In the genomic region with DNA sequence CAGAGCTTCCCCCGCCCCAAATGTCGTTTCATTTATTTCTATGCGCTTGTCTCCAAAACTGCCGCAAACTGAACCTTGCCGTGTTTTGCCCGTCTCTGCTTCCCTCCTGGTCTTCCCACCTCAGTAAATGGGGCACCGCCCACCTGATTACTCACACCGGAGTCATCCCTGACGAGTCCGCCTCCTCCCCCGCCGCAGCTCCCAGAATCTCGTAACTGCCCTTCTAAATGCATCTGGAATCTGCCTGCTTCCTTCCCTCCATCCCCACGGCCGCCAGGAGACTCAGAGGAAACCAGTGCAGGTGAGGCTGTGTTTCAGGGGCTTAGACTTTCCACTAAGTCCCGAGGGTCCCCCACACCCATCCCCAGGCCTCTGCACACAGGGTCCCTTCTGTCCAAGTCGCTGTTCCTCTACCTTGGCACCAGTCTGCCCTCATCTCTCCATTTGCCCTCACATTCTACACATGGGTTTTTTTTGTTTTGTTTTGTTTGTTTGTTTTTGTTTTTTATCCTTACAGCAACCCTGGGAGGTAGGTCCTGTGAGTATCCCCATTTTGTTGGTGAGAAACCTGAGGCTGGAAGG, we compare ENCODE assay signal across 8 cellular contexts.
DNase-seq lines count a peak whose midpoint lies in the region; ATAC-seq and TF ChIP-seq lines count a peak whose summit lies in the region.
"Had no signal": no experiment of that assay in that cellular context is flagged by ENCODE, and none has a peak within 500 bp of the region (broad histone marks: within the 10 kb centered on the region; RNA-seq: fewer than 3 reads in every experiment).

No MANE protein-coding gene starts in this region.

- 0 out of 2 replicates have a peak, but pooled peaks cover 2% of the 10 kb centered on the region for H3K9me3 ChIP-seq in MG63
- H3K9me3 ChIP-seq: lower lobe of right lung had no signal

- H3K27ac ChIP-seq in dorsolateral prefrontal cortex = no peak overlapping the region
- H3K27ac ChIP-seq: lower lobe of right lung had no signal

- no peak for TF ChIP-seq CTCF in dorsolateral prefrontal cortex (IDR thresholded peaks at IDR 0.05 in 54 of 56, conservative IDR thresholded peaks at IDR 0.05 in 2 of 56; ENCODE audit: low read depth in 1 of 56, partially characterized antibody in 56 of 56)

- ATAC-seq in HG02885 (IDR thresholded peaks at IDR 0.05; ENCODE audit: poor library complexity, unreplicated experiment) = no peak
- ATAC-seq: lower lobe of right lung had no signal

- DNase-seq in GM03348 (ENCODE audit: low spot score) (peak; percentile 78), MG63 (peak; percentile 91), dorsolateral prefrontal cortex (peak in 7 of 10 donors; percentile 49 to 86 (median 60)), nucleus accumbens (lab: John Stamatoyannopoulos, UW) (peak in 35 of 56 donors; percentile 4 to 82 (median 36)), dedifferentiated amniotic fluid mesenchymal stem cell (ENCODE audit: extremely low spot score) (no peak), HUDEP-2 (lab: John Stamatoyannopoulos, UW; ENCODE audit: unreplicated experiment in 76 of 76) (no peak)
- DNase-seq: lower lobe of right lung had no signal

- H3K4me3 ChIP-seq in MG63 (no peak overlapping the region), dorsolateral prefrontal cortex (no peak overlapping the region)
- H3K4me3 ChIP-seq: lower lobe of right lung had no signal

- no peaks in the 10 kb centered on the region for H3K36me3 ChIP-seq in MG63
- H3K36me3 ChIP-seq: lower lobe of right lung had no signal

- peaks cover 2% of the 10 kb centered on the region for H3K27me3 ChIP-seq in MG63
- H3K27me3 ChIP-seq in dorsolateral prefrontal cortex = peaks cover 0 to 56% (median 13%) of the 10 kb centered on the region in 45 donors

- intact Hi-C loops in dorsolateral prefrontal cortex (cut with DNase I) = no loop called here

Comparison
In these comparisons a context has a peak if more than half of its experiments do, and no peak if none do; other contexts are left out.
1. DNase-seq: peak in GM03348 (single experiment), MG63 (single experiment), dorsolateral prefrontal cortex (7 of 10) and nucleus accumbens (35 of 56); none in dedifferentiated amniotic fluid mesenchymal stem cell (single experiment) and HUDEP-2 (0 of 76).